Comparison of ENCODE assay signal across 19 cellular contexts in genomic region chr2:126981476-126981875, GRCh38.
DNase-seq lines count a peak whose midpoint lies in the region; ATAC-seq, FAIRE-seq and TF ChIP-seq lines count a peak whose summit lies in the region.
"Had no signal": no experiment of that assay in that cellular context is flagged by ENCODE, and none has a peak within 500 bp of the region (broad histone marks: within the 10 kb centered on the region; RNA-seq: fewer than 3 reads in every experiment).

No MANE protein-coding gene starts in this region.

- H3K4me3 Mint-ChIP-seq in GM23338, result no peak overlapping the region

- H3K9me3 ChIP-seq in RWPE2 (ENCODE audit: severe bottlenecking) (no peaks in the 10 kb centered on the region), HepG2 (ENCODE audit: low read length) (no peaks in the 10 kb centered on the region)

- H3K79me1 ChIP-seq in mesendoderm (ENCODE audit: low read length), result no peaks in the 10 kb centered on the region

- H2AK5ac ChIP-seq in mesendoderm (ENCODE audit: low read length), result no peak overlapping the region

- H3K4me3 ChIP-seq in GM23338 (no peak overlapping the region), RWPE2 (ENCODE audit: severe bottlenecking) (no peak overlapping the region), HepG2 (replicated peaks in 1 of 3; ENCODE audit: insufficient read depth in 1 of 3, low read depth in 2 of 3, low read length in 3 of 3) (0 out of 6 replicates have a peak overlapping the region, but pooled peaks of 1 of the 3 experiments have one; percentile 2), mesendoderm (ENCODE audit: low read length) (no peak overlapping the region)

- H3K4me1 ChIP-seq in GM23338 (ENCODE audit: insufficient read depth), result no peaks in the 10 kb centered on the region
- H3K4me1 ChIP-seq in RWPE2 (ENCODE audit: insufficient read depth, poor library complexity, severe bottlenecking), result no peaks in the 10 kb centered on the region
- peaks cover 61% of the 10 kb centered on the region for H3K4me1 ChIP-seq in HepG2 (ENCODE audit: insufficient read depth, low read length)
- no peaks in the 10 kb centered on the region for H3K4me1 ChIP-seq in mesendoderm (ENCODE audit: control insufficient read depth, low read depth, low read length)

- no peaks in the 10 kb centered on the region for H3K9me2 ChIP-seq in GM23338 (ENCODE audit: insufficient read depth)

- POLR2A ChIA-PET in HepG2 (lab: Yijun Ruan, JAX), result interaction anchor here (1.0 to 1.7 kb wide), 2 partner anchors 9 to 15 kb away, joined by 8 to 16 read pairs; no protein-coding TSS in a partner anchor

- H2AFZ ChIP-seq in GM23338 (0 out of 2 replicates have a peak overlapping the region, but pooled peaks have one; percentile 28), HepG2 (ENCODE audit: low read length) (no peak overlapping the region)

- peaks cover 2% of the 10 kb centered on the region for H3K27me3 Mint-ChIP-seq in GM23338 (ENCODE audit: insufficient read depth, low read depth, poor library complexity)

- H3K27me3 ChIP-seq in GM23338 (ENCODE audit: insufficient read depth) (no peaks in the 10 kb centered on the region), RWPE2 (ENCODE audit: insufficient read depth, poor library complexity, severe bottlenecking) (no peaks in the 10 kb centered on the region), HepG2 (ENCODE audit: control insufficient read depth in 1 of 2, insufficient read depth in 2 of 2, low read length in 2 of 2) (no peaks in the 10 kb centered on the region), mesendoderm (ENCODE audit: insufficient read depth, low read length, poor library complexity) (no peaks in the 10 kb centered on the region)

- H3K9me3 Mint-ChIP-seq in GM23338, result no peaks in the 10 kb centered on the region; the same call in 2 of the 3 replicates

- H3K9ac ChIP-seq in HepG2 (ENCODE audit: insufficient read depth, low read depth, low read length), result no peak overlapping the region
- H3K9ac ChIP-seq in mesendoderm (ENCODE audit: low read length), result no peak overlapping the region

- no TSS peak for BruUV-seq in HepG2 (replicated peaks; lab: Mats Ljungman, UMichigan)

- H3K27ac ChIP-seq in GM23338 (ENCODE audit: low read depth), result no peak overlapping the region
- H3K27ac ChIP-seq in RWPE2 (ENCODE audit: poor library complexity, severe bottlenecking), result no peak overlapping the region
- H3K27ac ChIP-seq in HepG2 (ENCODE audit: extremely low read length, insufficient read depth, low read length), result peak overlapping the region; percentile 10
- H3K27ac ChIP-seq in mesendoderm (ENCODE audit: low read depth, low read length), result no peak overlapping the region
- H3K27ac ChIP-seq: C4-2B had no signal

- H3K36me3 Mint-ChIP-seq in GM23338 (ENCODE audit: low read depth), result no peaks in the 10 kb centered on the region

- CTCF ChIA-PET in HepG2 (lab: Yijun Ruan, JAX; ENCODE audit: low intra/inter-chr PET ratio, low total read pairs), result no interaction called here

- no peak overlapping the region for H3K4ac ChIP-seq in mesendoderm (ENCODE audit: low read depth, low read length)

- TF ChIP-seq POLR2A in HepG2 (IDR thresholded peaks at IDR 0.05; ENCODE audit: insufficient read depth in 1 of 2, low read depth in 2 of 2, low read length in 2 of 2), result no peak

- no peak overlapping the region for H4K5ac ChIP-seq in mesendoderm (ENCODE audit: low read length)

- H3K27ac Mint-ChIP-seq in GM23338, result no peak overlapping the region

- no peak overlapping the region for H3K23ac ChIP-seq in mesendoderm (ENCODE audit: low read length)

- ATAC-seq in GM23338 (no peak), RWPE2 (ENCODE audit: low read depth) (peak; percentile 27; the same call in 1 of the 3 replicates), HepG2 (peak; percentile 73)
- ATAC-seq: HCT116, Panc1, SK-N-SH treated with all-trans-retinoic acid at 6 μM for 48 hours had no signal

- H3F3A ChIP-seq in GM23338 (replicated peaks; ENCODE audit: low read depth), result no peaks in the 10 kb centered on the region

- TF ChIP-seq CTCF in GM23338 (conservative IDR thresholded peaks at IDR 0.05; ENCODE audit: low read depth in 2 of 2), result no peak
- no peak for TF ChIP-seq CTCF in RWPE2 (IDR thresholded peaks at IDR 0.05; ENCODE audit: poor library complexity, severe bottlenecking)
- TF ChIP-seq CTCF in HepG2 (CRISPR knock-in tag; IDR thresholded peaks at IDR 0.05), result no peak

- H3K36me3 ChIP-seq in GM23338 (ENCODE audit: insufficient read depth) (no peaks in the 10 kb centered on the region), RWPE2 (ENCODE audit: low read depth) (no peaks in the 10 kb centered on the region), HepG2 (replicated peaks in 1 of 2; ENCODE audit: control insufficient read depth in 1 of 2, insufficient read depth in 2 of 2, low read length in 2 of 2) (no peaks in the 10 kb centered on the region), mesendoderm (ENCODE audit: control insufficient read depth, insufficient read depth, low read length) (no peaks in the 10 kb centered on the region)

- in situ Hi-C loops in HepG2 (cut with HindIII; ENCODE audit: extremely low pct_ligation_motif_present, low pct_unique_long_range_greater_than_20kb), result no loop called here

- no peak overlapping the region for H4K8ac ChIP-seq in mesendoderm (ENCODE audit: low read depth, low read length)

- intact Hi-C loops in HepG2 (cut with micrococcal nuclease; ENCODE audit: unreplicated experiment), result loop anchor here (2.0 kb wide), 1 partner anchor 15 kb away; no protein-coding TSS in a partner anchor

- no peak overlapping the region for H2BK120ac ChIP-seq in mesendoderm (ENCODE audit: low read depth, low read length)

- FAIRE-seq in HepG2 (lab: Jason Lieb, UNC), result no peak
- FAIRE-seq: G401.6 had no signal

- H3K79me2 ChIP-seq in GM23338 (replicated peaks; ENCODE audit: insufficient read depth), result no peaks in the 10 kb centered on the region
- no peaks in the 10 kb centered on the region for H3K79me2 ChIP-seq in HepG2 (ENCODE audit: insufficient read depth, low read length)
- no peaks in the 10 kb centered on the region for H3K79me2 ChIP-seq in mesendoderm (ENCODE audit: control insufficient read depth, insufficient read depth, low read length)

- TF ChIP-seq RAD21 in HepG2 (CRISPR knock-in tag; IDR thresholded peaks at IDR 0.05), result no peak

- H3K4me2 ChIP-seq in GM23338, result no peak overlapping the region
- H3K4me2 ChIP-seq in HepG2 (ENCODE audit: low read depth, low read length), result peak overlapping the region; percentile 51
- no peak overlapping the region for H3K4me2 ChIP-seq in mesendoderm (ENCODE audit: low read length)

- TF ChIP-seq EP300 in HepG2 (IDR thresholded peaks at IDR 0.05; ENCODE audit: low read depth in 2 of 2, low read length in 2 of 2) (peak in 1 of 2 experiments; percentile 77; a peak in 2 of 4 replicates), HepG2 (CRISPR knock-in tag; IDR thresholded peaks at IDR 0.05; ENCODE audit: borderline replicate concordance) (no peak)

- no peak overlapping the region for H3K18ac ChIP-seq in mesendoderm (ENCODE audit: low read length)

- H3K56ac ChIP-seq in mesendoderm (ENCODE audit: low read length), result no peak overlapping the region

- 6% methylated on average over 6 of the region's 6 CpGs for WGBS in HepG2 (ENCODE audit: low lambda C conversion rate)
- no CpG with 5 or more reads among the region's 6 CpGs for WGBS in mesendoderm (ENCODE audit: extremely low coverage, insufficient coverage, low lambda C conversion rate)

- H2BK5ac ChIP-seq in mesendoderm (ENCODE audit: low read length), result no peak overlapping the region

- no peak overlapping the region for H2BK15ac ChIP-seq in mesendoderm (replicated peaks; ENCODE audit: low read depth)

- H3K4me1 Mint-ChIP-seq in GM23338, result no peaks in the 10 kb centered on the region; the same call in 2 of the 3 replicates

- H4K20me1 ChIP-seq in GM23338 (replicated peaks; ENCODE audit: insufficient read depth) (no peaks in the 10 kb centered on the region), HepG2 (ENCODE audit: insufficient read depth, low read length) (no peaks in the 10 kb centered on the region)

- DNase-seq in DMS53 (lab: John Stamatoyannopoulos, UW) (peak; percentile 82), GM23338 (ENCODE audit: low spot score) (no peak), RWPE2 (ENCODE audit: low spot score) (no peak), HepG2 (ENCODE audit: low spot score) (peak; percentile 41), mesendoderm (no peak), hepatic stellate cell (ENCODE audit: low spot score) (no peak)
- no peak for DNase-seq in activated CD4-positive, alpha-beta T cell treated with anti-CD3 and anti-CD28 coated beads, Interleukin-2, amount 50 U/mL, for 1 hour
- DNase-seq: DMS153, NCI-H1436, NCI-H2029 treated with DMSO at 0.1 percent for 48 hours, NCI-H345, NCI-H774, SHP77, T-helper 1 cell had no signal

TF ChIP-seq in HepG2, 621 proteins besides CTCF, POLR2A, EP300 and RAD21 (continues in another document):
- TF ChIP-seq FOSL2 (CRISPR knock-in tag; IDR thresholded peaks at IDR 0.05), result peak; percentile 93
- peak; percentile 57; the same call in 1 of the 2 replicates for TF ChIP-seq ZNF644 (CRISPR knock-in tag; IDR thresholded peaks at IDR 0.05; ENCODE audit: low read depth)
- TF ChIP-seq ZMYM4 (CRISPR knock-in tag; IDR thresholded peaks at IDR 0.05), result 0 out of 2 replicates have a peak, but pooled peaks have one; percentile 31
- peak; percentile 10; the same call in 1 of the 2 replicates for TF ChIP-seq HNF4A (CRISPR knock-in tag; IDR thresholded peaks at IDR 0.05)
- TF ChIP-seq ZNF883 (CRISPR knock-in tag; IDR thresholded peaks at IDR 0.05; ENCODE audit: not compliant biosample characterization), result no peak
- TF ChIP-seq GATAD2A (CRISPR knock-in tag; IDR thresholded peaks at IDR 0.05), result peak; percentile 75
- TF ChIP-seq RXRB (CRISPR knock-in tag; IDR thresholded peaks at IDR 0.05; ENCODE audit: borderline replicate concordance), result peak; percentile 45; the same call in 1 of the 2 replicates
- TF ChIP-seq MED1 (CRISPR knock-in tag; IDR thresholded peaks at IDR 0.05), result peak; percentile 55; the same call in 1 of the 2 replicates
- TF ChIP-seq MTA1 (CRISPR knock-in tag; IDR thresholded peaks at IDR 0.05; ENCODE audit: borderline replicate concordance), result 0 out of 2 replicates have a peak, but pooled peaks have one; percentile 35
- TF ChIP-seq FOXA3 (CRISPR knock-in tag; IDR thresholded peaks at IDR 0.05), result peak; percentile 92

Comparison
In these comparisons a context has a peak if more than half of its experiments do, and no peak if none do; other contexts are left out.
1. DNase-seq: peak in DMS53 (single experiment) and HepG2 (single experiment); none in GM23338 (single experiment), RWPE2 (single experiment), mesendoderm (single experiment), hepatic stellate cell (single experiment) and activated CD4-positive, alpha-beta T cell treated with anti-CD3 and anti-CD28 coated beads, Interleukin-2, amount 50 U/mL, for 1 hour (single experiment).